In the genomic region with DNA sequence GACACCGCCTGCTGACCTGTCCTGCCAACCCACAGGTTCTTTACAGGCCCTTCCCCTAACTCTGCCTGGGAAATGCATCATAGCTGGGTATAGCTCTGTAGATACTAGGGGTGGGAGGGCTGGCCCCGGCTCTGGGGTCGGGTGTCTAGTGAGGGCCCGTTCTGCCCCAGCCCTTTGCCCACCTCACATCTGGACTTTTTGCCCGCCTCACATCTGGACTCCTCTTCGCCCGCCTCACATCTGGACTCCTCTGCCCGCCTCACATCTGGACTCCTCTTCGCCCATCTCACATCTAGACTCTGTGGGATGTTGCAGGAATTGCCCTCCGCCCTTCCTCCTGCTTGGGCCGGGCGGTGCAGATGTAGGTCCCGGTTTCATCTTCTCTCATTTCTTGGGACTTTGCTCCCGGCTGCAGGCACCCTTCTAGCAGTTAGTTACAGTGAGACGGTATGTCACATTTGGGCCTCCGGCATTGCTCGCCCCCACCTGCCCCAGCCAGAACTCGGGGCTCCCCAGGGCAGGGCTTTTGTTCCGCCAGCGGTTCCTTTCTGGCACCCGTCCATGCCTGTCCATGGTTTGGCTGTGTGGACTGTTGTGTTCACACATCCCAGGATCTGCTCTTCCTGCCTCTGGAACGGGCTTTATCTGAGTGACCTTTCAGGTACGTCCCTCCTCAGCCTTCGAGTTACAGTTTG, we compare ENCODE assay signal across 17 cellular contexts.
A peak's percentile ranks its signal among the peaks of the same experiment; 100 is the strongest.
DNase-seq lines count a peak whose midpoint lies in the region; ATAC-seq and TF ChIP-seq lines count a peak whose summit lies in the region.
"Had no signal": no experiment of that assay in that cellular context is flagged by ENCODE, and none has a peak within 500 bp of the region (broad histone marks: within the 10 kb centered on the region; RNA-seq: fewer than 3 reads in every experiment).

No MANE protein-coding gene starts in this region.

- H3K36me3 Mint-ChIP-seq in nephron progenitor cell (ENCODE audit: low read depth) (peaks cover 26% of the 10 kb centered on the region), type B pancreatic cell (peaks cover 3% of the 10 kb centered on the region)
- H3K36me3 Mint-ChIP-seq: CD14-positive monocyte; CD4-positive, alpha-beta memory T cell had no signal

- H3K27ac Mint-ChIP-seq in nephron progenitor cell (no peak overlapping the region), type B pancreatic cell (peak overlapping the region; percentile 48)
- H3K27ac Mint-ChIP-seq: CD14-positive monocyte; CD4-positive, alpha-beta memory T cell had no signal

- intact Hi-C loops in Right ventricle myocardium superior (cut with DNase I) (no loop called here), heart right ventricle (cut with DNase I) (no loop called here), right cardiac atrium (cut with DNase I) (no loop called here)

- H3K36me3 ChIP-seq in heart right ventricle = no peaks in the 10 kb centered on the region
- no peaks in the 10 kb centered on the region for H3K36me3 ChIP-seq in Peyer's patch
- H3K36me3 ChIP-seq: HAP-1 had no signal

- peaks cover 9% of the 10 kb centered on the region for H3K27me3 Mint-ChIP-seq in nephron progenitor cell (ENCODE audit: low read depth, poor library complexity)
- H3K27me3 Mint-ChIP-seq in type B pancreatic cell = no peaks in the 10 kb centered on the region
- H3K27me3 Mint-ChIP-seq: CD4-positive, alpha-beta memory T cell had no signal

- H3K4me1 Mint-ChIP-seq in nephron progenitor cell (peaks cover 32% of the 10 kb centered on the region), type B pancreatic cell (ENCODE audit: unreplicated experiment) (peaks cover 15% of the 10 kb centered on the region)
- H3K4me1 Mint-ChIP-seq: CD14-positive monocyte; CD4-positive, alpha-beta memory T cell had no signal

- H3K27ac ChIP-seq in heart right ventricle (no peak overlapping the region), right cardiac atrium (ENCODE audit: low read length) (no peak overlapping the region), Peyer's patch (no peak overlapping the region)
- H3K27ac ChIP-seq: BLaER1, GM23248 had no signal

- ATAC-seq in Right ventricle myocardium superior (ENCODE audit: poor library complexity) (no peak), heart right ventricle (no peak), right cardiac atrium (no peak), GM21526 (IDR thresholded peaks at IDR 0.05; ENCODE audit: low FRiP score, unreplicated experiment) (no peak)

- DNase-seq in Right ventricle myocardium superior (peak; percentile 37), heart right ventricle (no peak), right cardiac atrium (peak in 2 of 3 donors; percentile 15 to 38), nephron progenitor cell (no peak), type B pancreatic cell (ENCODE audit: extremely low spot score, unreplicated experiment) (no peak), Peyer's patch (no peak)
- DNase-seq: 8988T; CD4-positive, alpha-beta memory T cell; DMS153; DMS79; GDM1; GM23248; IMR-90 had no signal

- peaks cover 0 to 33% (median 15%) of the 10 kb centered on the region in 11 donors for H3K9me3 ChIP-seq in heart right ventricle
- H3K9me3 ChIP-seq in right cardiac atrium (ENCODE audit: control insufficient read depth, low read length) = peaks cover 3% of the 10 kb centered on the region
- H3K9me3 ChIP-seq in Peyer's patch = no peaks in the 10 kb centered on the region
- H3K9me3 ChIP-seq: HAP-1 had no signal

- TF ChIP-seq POLR2A in Peyer's patch (IDR thresholded peaks at IDR 0.05) = no peak

- no peak overlapping the region for H3K4me3 ChIP-seq in heart right ventricle
- H3K4me3 ChIP-seq in right cardiac atrium (ENCODE audit: low read length) = no peak overlapping the region
- H3K4me3 ChIP-seq in Peyer's patch = no peak overlapping the region
- H3K4me3 ChIP-seq: BLaER1, GM23248, HAP-1 had no signal

- H3K4me1 ChIP-seq in heart right ventricle = no peaks in the 10 kb centered on the region
- no peaks in the 10 kb centered on the region for H3K4me1 ChIP-seq in right cardiac atrium (ENCODE audit: control insufficient read depth, insufficient read depth, low read length)
- H3K4me1 ChIP-seq in Peyer's patch = no peaks in the 10 kb centered on the region
- H3K4me1 ChIP-seq: HAP-1 had no signal

- H3K9me3 Mint-ChIP-seq in nephron progenitor cell = peaks cover 39% of the 10 kb centered on the region
- peaks cover 5% of the 10 kb centered on the region for H3K9me3 Mint-ChIP-seq in type B pancreatic cell

- H3K27me3 ChIP-seq in heart right ventricle = peaks cover 0 to 14% (median 0%) of the 10 kb centered on the region in 7 donors
- H3K27me3 ChIP-seq in right cardiac atrium (ENCODE audit: control insufficient read depth, insufficient read depth) = no peaks in the 10 kb centered on the region
- no peaks in the 10 kb centered on the region for H3K27me3 ChIP-seq in Peyer's patch
- H3K27me3 ChIP-seq: BLaER1 had no signal

- peak overlapping the region; percentile 33 for H3K4me3 Mint-ChIP-seq in nephron progenitor cell
- H3K4me3 Mint-ChIP-seq in type B pancreatic cell = no peak overlapping the region
- H3K4me3 Mint-ChIP-seq: CD14-positive monocyte; CD4-positive, alpha-beta memory T cell had no signal

- TF ChIP-seq CTCF in heart right ventricle (IDR thresholded peaks at IDR 0.05) = no peak
- no peak for TF ChIP-seq CTCF in nephron progenitor cell (IDR thresholded peaks at IDR 0.05)
- no peak for TF ChIP-seq CTCF in type B pancreatic cell (conservative IDR thresholded peaks at IDR 0.05)
- no peak for TF ChIP-seq CTCF in Peyer's patch (IDR thresholded peaks at IDR 0.05)

- 81 to 87% methylated on average over 24 of the region's 24 CpGs for WGBS in heart right ventricle, 2 donors
- WGBS in right cardiac atrium = 84% methylated on average over 24 of the region's 24 CpGs

Comparison
In these comparisons a context has a peak if more than half of its experiments do, and no peak if none do; other contexts are left out.
1. DNase-seq: peak in Right ventricle myocardium superior (single experiment) and right cardiac atrium (2 of 3); none in heart right ventricle (0 of 2), nephron progenitor cell (single experiment), type B pancreatic cell (single experiment) and Peyer's patch (0 of 3).